24 cellular contexts compared by ENCODE assay signal in the genomic region with DNA sequence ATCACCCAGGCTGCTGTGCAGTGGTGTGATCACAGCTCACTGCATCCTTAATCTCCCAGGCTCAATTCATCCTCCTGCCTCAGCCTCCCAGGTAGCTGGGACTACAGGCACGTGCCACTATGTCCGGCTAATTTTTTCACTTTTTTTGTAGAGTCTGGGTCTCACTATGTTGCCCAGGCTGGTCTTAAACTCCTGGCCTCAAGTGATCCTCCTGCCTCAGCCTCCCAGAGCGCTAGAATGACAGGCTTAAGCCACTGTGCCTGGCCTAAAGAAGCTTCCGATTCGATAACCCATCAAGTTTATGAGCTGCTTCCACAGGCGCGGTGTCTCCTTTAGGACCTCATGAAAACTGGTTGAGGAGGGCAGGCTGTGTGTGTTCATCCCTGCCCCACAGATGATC. TPM values are rescaled to one million over a fixed set of nuclear protein-coding genes. Genes with fewer than 3 reads are reported as not detected.
"Had no signal": no experiment of that assay in that cellular context is flagged by ENCODE, and none has a peak within 500 bp of the region (broad histone marks: within the 10 kb centered on the region; RNA-seq: fewer than 3 reads in every experiment).

No MANE protein-coding gene starts in this region.

- FAIRE-seq: pancreas had no signal

- H3K36me3 ChIP-seq: colonic mucosa, gastrocnemius medialis, pancreas, right atrium auricular region had no signal

- H3K36me3 Mint-ChIP-seq: naive thymus-derived CD4-positive, alpha-beta T cell; stimulated activated memory B cell treated with anti-CD40 and anti-IgM and Interleukin-4, amounts not matched to agents 10 μg/mL and 1 μg/mL and 100 μg/mL, for 72 hours had no signal

- H3K9me3 ChIP-seq: colonic mucosa, gastrocnemius medialis, left lung, pancreas, right atrium auricular region, testis, tibial artery had no signal

- H3K9me3 Mint-ChIP-seq: dendritic cell treated with granulocyte-macrophage colony-stimulating factor and Interleukin-4, amounts not matched to agents 40 ng/mL and 50 ng/mL, for 4 days; endodermal cell; naive thymus-derived CD4-positive, alpha-beta T cell; nephron progenitor cell; stimulated activated memory B cell treated with anti-CD40 and anti-IgM and Interleukin-4, amounts not matched to agents 10 μg/mL and 1 μg/mL and 100 μg/mL, for 72 hours; type B pancreatic cell had no signal

- H3K4me1 ChIP-seq: colonic mucosa, left lung had no signal

- H3K27ac Mint-ChIP-seq: dendritic cell treated with granulocyte-macrophage colony-stimulating factor and Interleukin-4, amounts not matched to agents 40 ng/mL and 50 ng/mL, for 4 days; endodermal cell; naive thymus-derived CD4-positive, alpha-beta T cell; nephron progenitor cell; progenitor cell of endocrine pancreas; stimulated activated memory B cell treated with anti-CD40 and anti-IgM and Interleukin-4, amounts not matched to agents 10 μg/mL and 1 μg/mL and 100 μg/mL, for 72 hours; type B pancreatic cell had no signal

- H3K27ac ChIP-seq: colonic mucosa, epithelial cell of prostate, left lung, pancreas, right atrium auricular region, testis had no signal

- H3K4me3 ChIP-seq: colonic mucosa, gastrocnemius medialis, left lung, pancreas, right atrium auricular region, testis, tibial artery had no signal

- H3K4me1 Mint-ChIP-seq: naive thymus-derived CD4-positive, alpha-beta T cell; stimulated activated memory B cell treated with anti-CD40 and anti-IgM and Interleukin-4, amounts not matched to agents 10 μg/mL and 1 μg/mL and 100 μg/mL, for 72 hours had no signal

- DNase-seq: colonic mucosa; effector CD8-positive, alpha-beta T cell; endodermal cell; foreskin fibroblast; gastrocnemius medialis; head of caudate nucleus; left lung; mesendoderm; midbrain; naive thymus-derived CD4-positive, alpha-beta T cell; nephron progenitor cell; occipital lobe; stimulated activated CD4-positive, alpha-beta T cell treated with anti-CD3 and anti-CD28 coated beads, Interleukin-4, amount 100 ng/mL, for 4 hours; stimulated activated naive CD8-positive, alpha-beta T cell treated with anti-CD3 and anti-CD28 coated beads, Interleukin-15, Interleukin-2, amounts not matched to agents 100 U/mL and 50 U/mL, for 24 hours; substantia nigra; testis; tibial artery had no signal

- H3K27me3 ChIP-seq: colonic mucosa, gastrocnemius medialis, left lung, pancreas, right atrium auricular region, testis, tibial artery had no signal

- H3K4me3 Mint-ChIP-seq: dendritic cell treated with granulocyte-macrophage colony-stimulating factor and Interleukin-4, amounts not matched to agents 40 ng/mL and 50 ng/mL, for 4 days; endodermal cell; naive thymus-derived CD4-positive, alpha-beta T cell; nephron progenitor cell; stimulated activated memory B cell treated with anti-CD40 and anti-IgM and Interleukin-4, amounts not matched to agents 10 μg/mL and 1 μg/mL and 100 μg/mL, for 72 hours; type B pancreatic cell had no signal

- H3K27me3 Mint-ChIP-seq: dendritic cell treated with granulocyte-macrophage colony-stimulating factor and Interleukin-4, amounts not matched to agents 40 ng/mL and 50 ng/mL, for 4 days; naive thymus-derived CD4-positive, alpha-beta T cell; progenitor cell of endocrine pancreas; type B pancreatic cell had no signal

RNA-seq across cellular contexts. Expression of a gene that starts 16.2 kb away (rescaled TPM):
- polyA plus RNA-seq: naive thymus-derived CD4-positive, alpha-beta T cell had no signal
